13 cellular contexts compared by ENCODE assay signal in genomic region chr14:22052795-22053194, GRCh38.
A peak's percentile ranks its signal among the peaks of the same experiment; 100 is the strongest.
DNase-seq lines count a peak whose midpoint lies in the region; ATAC-seq, FAIRE-seq and TF ChIP-seq lines count a peak whose summit lies in the region.
"Had no signal": no experiment of that assay in that cellular context is flagged by ENCODE, and none has a peak within 500 bp of the region (broad histone marks: within the 10 kb centered on the region; RNA-seq: fewer than 3 reads in every experiment).

No MANE protein-coding gene starts in this region.

- H3K4me3 Mint-ChIP-seq in WTC11: no peak overlapping the region
- H3K4me3 Mint-ChIP-seq: IgD-negative memory B cell had no signal

- CTCF ChIA-PET in WTC11 (lab: Charles Lee): interaction anchor here (0.5 to 3.4 kb wide), 8 partner anchors 13 to 142 kb away, joined by 3 to 15 read pairs (median 6); no protein-coding TSS in a partner anchor

- ATAC-seq in WTC11 (peak; percentile 30; the same call in 1 of the 2 replicates), GM21723 (IDR thresholded peaks at IDR 0.05; ENCODE audit: unreplicated experiment) (no peak)
- ATAC-seq: A549 had no signal

- peaks cover 3% of the 10 kb centered on the region; the same call in 1 of the 2 replicates for H3K27me3 Mint-ChIP-seq in WTC11 (ENCODE audit: low read depth)

- FAIRE-seq in bronchial epithelial cell (lab: Jason Lieb, UNC): peak; percentile 43
- FAIRE-seq: A549 had no signal

- intact Hi-C loops in head of caudate nucleus (cut with DNase I): no loop called here

- no peaks in the 10 kb centered on the region for H3K36me3 Mint-ChIP-seq in WTC11
- H3K36me3 Mint-ChIP-seq: IgD-negative memory B cell had no signal

- no peaks in the 10 kb centered on the region for H3K36me3 ChIP-seq in bronchial epithelial cell (ENCODE audit: control insufficient read depth, insufficient read depth, low read length)
- H3K36me3 ChIP-seq: colonic mucosa had no signal

- peaks cover 4% of the 10 kb centered on the region for H3K4me1 Mint-ChIP-seq in WTC11
- H3K4me1 Mint-ChIP-seq: IgD-negative memory B cell had no signal

- no peaks in the 10 kb centered on the region for H3K27me3 ChIP-seq in bronchial epithelial cell (ENCODE audit: control insufficient read depth, insufficient read depth, low read length)
- H3K27me3 ChIP-seq: colonic mucosa had no signal

- POLR2A ChIA-PET in WTC11 (lab: Charles Lee): interaction anchor here (1.2 kb wide), 1 partner anchor 12 kb away, joined by 3 read pairs; no protein-coding TSS in a partner anchor

- no peak overlapping the region for H3K27ac Mint-ChIP-seq in WTC11
- H3K27ac Mint-ChIP-seq: IgD-negative memory B cell had no signal

- TF ChIP-seq CTCF in WTC11 (IDR thresholded peaks at IDR 0.05) (no peak), bronchial epithelial cell (IDR thresholded peaks at IDR 0.05; ENCODE audit: insufficient read depth, low read length, severe bottlenecking) (no peak)

- DNase-seq in activated CD4-positive, alpha-beta T cell treated with anti-CD3 and anti-CD28 coated beads for 48 hours: peak; percentile 31
- no peak for DNase-seq in activated CD4-positive, alpha-beta T cell treated with anti-CD3 and anti-CD28 coated beads, Interleukin-2, amount 50 U/mL, for 1 hour
- DNase-seq in WTC11 (ENCODE audit: low spot score): no peak
- peak; percentile 34 for DNase-seq in bronchial epithelial cell (ENCODE audit: low read depth)
- peak; percentile 24 for DNase-seq in stimulated activated CD4-positive, alpha-beta T cell treated with anti-CD3 and anti-CD28 coated beads, Interleukin-4, amount 100 ng/mL, for 24 hours
- DNase-seq in germinal center (ENCODE audit: low spot score): no peak
- no peak for DNase-seq in head of caudate nucleus
- DNase-seq: colonic mucosa, NCI-H1105 had no signal

- no peaks in the 10 kb centered on the region for H3K9me3 Mint-ChIP-seq in WTC11

- H3K4me3 ChIP-seq in bronchial epithelial cell (ENCODE audit: low read depth, low read length): no peak overlapping the region
- H3K4me3 ChIP-seq: A549, colonic mucosa, skin epidermis had no signal

TF ChIP-seq in WTC11, 78 proteins besides CTCF, POLR2A, EP300 and RAD21:
- TF ChIP-seq NR3C1 (CRISPR knock-in tag; conservative IDR thresholded peaks at IDR 0.05; ENCODE audit: low read depth) (no peak), ZNF232 (CRISPR knock-in tag; IDR thresholded peaks at IDR 0.05) (no peak), CBFB (CRISPR knock-in tag; IDR thresholded peaks at IDR 0.05; ENCODE audit: low read depth) (no peak), ZNF138 (CRISPR knock-in tag; conservative IDR thresholded peaks at IDR 0.05) (no peak), USF2 (CRISPR knock-in tag; IDR thresholded peaks at IDR 0.05) (no peak), ZNF317 (CRISPR knock-in tag; IDR thresholded peaks at IDR 0.05; ENCODE audit: borderline replicate concordance, low read depth) (no peak), ZNF263 (CRISPR knock-in tag; IDR thresholded peaks at IDR 0.05; ENCODE audit: low read depth) (no peak), NR2C2 (CRISPR knock-in tag; IDR thresholded peaks at IDR 0.05) (no peak), MAX (CRISPR knock-in tag; IDR thresholded peaks at IDR 0.05) (no peak), ZBTB43 (CRISPR knock-in tag; IDR thresholded peaks at IDR 0.05) (no peak), ZNF532 (CRISPR knock-in tag; IDR thresholded peaks at IDR 0.05; ENCODE audit: borderline replicate concordance) (no peak), ERG (CRISPR knock-in tag; IDR thresholded peaks at IDR 0.05) (no peak), STAT6 (CRISPR knock-in tag; conservative IDR thresholded peaks at IDR 0.05; ENCODE audit: low read depth) (no peak), ZNF671 (CRISPR knock-in tag; IDR thresholded peaks at IDR 0.05) (no peak)

Comparison
In these comparisons a context has a peak if more than half of its experiments do, and no peak if none do; other contexts are left out.
1. DNase-seq: peak in activated CD4-positive, alpha-beta T cell treated with anti-CD3 and anti-CD28 coated beads for 48 hours (single experiment), bronchial epithelial cell (single experiment) and stimulated activated CD4-positive, alpha-beta T cell treated with anti-CD3 and anti-CD28 coated beads, Interleukin-4, amount 100 ng/mL, for 24 hours (single experiment); none in activated CD4-positive, alpha-beta T cell treated with anti-CD3 and anti-CD28 coated beads, Interleukin-2, amount 50 U/mL, for 1 hour (single experiment), WTC11 (single experiment), germinal center (single experiment) and head of caudate nucleus (0 of 42).